Comparison of ENCODE assay signal across 26 cellular contexts in genomic region chr2:15259356-15259756, GRCh38.
DNase-seq lines count a peak whose midpoint lies in the region; ATAC-seq and TF ChIP-seq lines count a peak whose summit lies in the region.
"Had no signal": no experiment of that assay in that cellular context is flagged by ENCODE, and none has a peak within 500 bp of the region (broad histone marks: within the 10 kb centered on the region; RNA-seq: fewer than 3 reads in every experiment).

No MANE protein-coding gene starts in this region.

- peak overlapping the region; percentile 35 for H3K4me3 ChIP-seq in HUES48 (ENCODE audit: low read depth, low read length)
- no peak overlapping the region for H3K4me3 ChIP-seq in iPS DF 6.9 (ENCODE audit: low read length)
- H3K4me3 ChIP-seq in esophagus muscularis mucosa = no peak overlapping the region
- H3K4me3 ChIP-seq: A549; BLaER1 treated with 17β-estradiol and CSF1 and Interleukin-3, amounts not matched to agents 10 nM and 100 nM; psoas muscle; SK-N-MC; thoracic aorta had no signal

- TF ChIP-seq EP300 in esophagus muscularis mucosa (IDR thresholded peaks at IDR 0.05) = no peak

- H3K9ac ChIP-seq in HUES48 (ENCODE audit: low read depth, low read length) = no peak overlapping the region
- H3K9ac ChIP-seq: BLaER1 treated with 17β-estradiol and CSF1 and Interleukin-3, amounts not matched to agents 10 nM and 100 nM had no signal

- H3K27ac ChIP-seq in HUES48 (ENCODE audit: low read depth, low read length) = peak overlapping the region; percentile 63
- no peak overlapping the region for H3K27ac ChIP-seq in iPS DF 6.9 (ENCODE audit: low read length)
- no peak overlapping the region for H3K27ac ChIP-seq in esophagus muscularis mucosa (replicated peaks in 1 of 4)
- H3K27ac ChIP-seq: A549; BLaER1 treated with 17β-estradiol and CSF1 and Interleukin-3, amounts not matched to agents 10 nM and 100 nM; foreskin keratinocyte; psoas muscle; SK-N-MC; thoracic aorta had no signal

- H3K36me3 ChIP-seq in HUES48 (ENCODE audit: control insufficient read depth, insufficient read depth, low read length) = no peaks in the 10 kb centered on the region
- no peaks in the 10 kb centered on the region for H3K36me3 ChIP-seq in iPS DF 6.9 (ENCODE audit: control insufficient read depth, insufficient read depth, low read length)
- peaks cover 0 to 10% (median 0%) of the 10 kb centered on the region in 4 donors for H3K36me3 ChIP-seq in esophagus muscularis mucosa
- H3K36me3 ChIP-seq: thoracic aorta had no signal

- no peak for ATAC-seq in GM21360 (IDR thresholded peaks at IDR 0.05; ENCODE audit: unreplicated experiment)
- ATAC-seq: A549, foreskin keratinocyte, left ventricle myocardium superior, psoas muscle had no signal

- no CpG with 5 or more reads among the region's 1 CpG for WGBS in iPS DF 6.9 (ENCODE audit: insufficient coverage, insufficient read length)
- 65% methylated on average over 1 of the region's 1 CpG for WGBS in esophagus muscularis mucosa

- H3K27me3 ChIP-seq in HUES48 (ENCODE audit: control insufficient read depth, insufficient read depth, low read length) (no peaks in the 10 kb centered on the region), iPS DF 6.9 (ENCODE audit: control insufficient read depth, insufficient read depth, low read length) (no peaks in the 10 kb centered on the region), esophagus muscularis mucosa (no peaks in the 10 kb centered on the region)
- H3K27me3 ChIP-seq: BLaER1 treated with 17β-estradiol and CSF1 and Interleukin-3, amounts not matched to agents 10 nM and 100 nM; foreskin keratinocyte had no signal

- intact Hi-C loops in esophagus muscularis mucosa (cut with DNase I) = no loop called here

- TF ChIP-seq CTCF in esophagus muscularis mucosa (IDR thresholded peaks at IDR 0.05) = no peak

- no peak for TF ChIP-seq POLR2A in esophagus muscularis mucosa (IDR thresholded peaks at IDR 0.05; ENCODE audit: low read depth)

- H3K9me3 ChIP-seq in HUES48 (ENCODE audit: control insufficient read depth, insufficient read depth, low read length) (peaks cover 14% of the 10 kb centered on the region), iPS DF 6.9 (ENCODE audit: control insufficient read depth, insufficient read depth, low read length) (no peaks in the 10 kb centered on the region), esophagus muscularis mucosa (peaks cover 0 to 4% (median 0%) of the 10 kb centered on the region in 4 donors)
- H3K9me3 ChIP-seq: A549, psoas muscle had no signal

- DNase-seq in Ammon's horn (ENCODE audit: low spot score) (peak; percentile 5), NCI-H345 (lab: John Stamatoyannopoulos, UW) (peak; percentile 56), iPS DF 6.9 (ENCODE audit: low read depth, low spot score) (peak; percentile 58), AML-193 (lab: John Stamatoyannopoulos, UW) (no peak), esophagus muscularis mucosa (ENCODE audit: extremely low spot score) (no peak), HUDEP-2 (lab: John Stamatoyannopoulos, UW; ENCODE audit: unreplicated experiment in 76 of 76) (no peak)
- DNase-seq: activated CD4-positive, alpha-beta T cell treated with anti-CD3 and anti-CD28 coated beads, Interleukin-2, amount 50 U/mL, for 48 hours; activated naive CD4-positive, alpha-beta T cell; activated T-cell treated with anti-CD3 and anti-CD28 coated beads for 4 hours; amygdala; central memory CD4-positive, alpha-beta T cell; foreskin keratinocyte; left ventricle myocardium superior; NCI-H1092 treated with DMSO at 0.1 percent for 48 hours; NCI-H446; psoas muscle; RPMI8226; stimulated activated CD4-positive, alpha-beta T cell treated with anti-CD3 and anti-CD28 coated beads, Interleukin-2, amount 100 ng/mL, for 24 hours; stimulated activated naive CD4-positive, alpha-beta T cell; T-helper 2 cell had no signal

- H3K4me1 ChIP-seq in HUES48 (ENCODE audit: control insufficient read depth, insufficient read depth, low read length) (peaks cover 31% of the 10 kb centered on the region), iPS DF 6.9 (ENCODE audit: control insufficient read depth, insufficient read depth, low read length) (peaks cover 6% of the 10 kb centered on the region; the same call in 1 of the 2 replicates), esophagus muscularis mucosa (peaks cover 0 to 6% (median 2%) of the 10 kb centered on the region in 4 donors)
- H3K4me1 ChIP-seq: A549; BLaER1 treated with 17β-estradiol and CSF1 and Interleukin-3, amounts not matched to agents 10 nM and 100 nM; foreskin keratinocyte; psoas muscle had no signal

Comparison
In these comparisons a context has a peak if more than half of its experiments do, and no peak if none do; other contexts are left out.
1. DNase-seq: peak in Ammon's horn (single experiment), NCI-H345 (single experiment) and iPS DF 6.9 (single experiment); none in AML-193 (0 of 2), esophagus muscularis mucosa (single experiment) and HUDEP-2 (0 of 76).